Comparison of ENCODE assay signal across 33 cellular contexts in genomic region chr16:57753448-57754353, GRCh38. TPM values are rescaled to one million over a fixed set of nuclear protein-coding genes. Genes with fewer than 3 reads are reported as not detected.
DNase-seq lines count a peak whose midpoint lies in the region; ATAC-seq and TF ChIP-seq lines count a peak whose summit lies in the region.
"Had no signal": no experiment of that assay in that cellular context is flagged by ENCODE, and none has a peak within 500 bp of the region (broad histone marks: within the 10 kb centered on the region; RNA-seq: fewer than 3 reads in every experiment).

No MANE protein-coding gene starts in this region.

- TF ChIP-seq POLR2A in breast epithelium (IDR thresholded peaks at IDR 0.05), result no peak

- H3K4me1 ChIP-seq in breast epithelium, result no peaks in the 10 kb centered on the region
- H3K4me1 ChIP-seq in osteoblast (ENCODE audit: insufficient read depth, low read length), result no peaks in the 10 kb centered on the region
- H3K4me1 ChIP-seq: HAP-1 had no signal

- H3K27ac Mint-ChIP-seq in MCF 10A (ENCODE audit: low read depth, unreplicated experiment) (peak overlapping the region; percentile 87), Calu3 (ENCODE audit: unreplicated experiment) (no peak overlapping the region), brain (peak overlapping the region in 4 of 5 experiments; percentile 31 to 64 (median 44))
- H3K27ac Mint-ChIP-seq in stimulated activated naive B cell treated with anti-CD40 and anti-IgM and Interleukin-4, amounts not matched to agents 10 μg/mL and 1 μg/mL and 100 μg/mL, for 72 hours, result no peak overlapping the region

- TF ChIP-seq CTCF in MCF 10A (IDR thresholded peaks at IDR 0.05; ENCODE audit: unreplicated experiment) (no peak), breast epithelium (IDR thresholded peaks at IDR 0.05) (no peak), Calu3 (IDR thresholded peaks at IDR 0.05; ENCODE audit: unreplicated experiment) (peak; percentile 20), brain (conservative IDR thresholded peaks at IDR 0.05) (no peak), osteoblast (IDR thresholded peaks at IDR 0.05; ENCODE audit: extremely low read depth, low read depth, low read length) (no peak)

- no peaks in the 10 kb centered on the region for H3K9me3 ChIP-seq in breast epithelium
- H3K9me3 ChIP-seq in osteoblast (ENCODE audit: low read depth, low read length), result no peaks in the 10 kb centered on the region
- H3K9me3 ChIP-seq: adrenal gland, Caco-2, HAP-1, MG63, tibial artery had no signal

- H3K4me3 ChIP-seq in breast epithelium (no peak overlapping the region), osteoblast (ENCODE audit: insufficient read depth, low read length) (no peak overlapping the region)
- H3K4me3 ChIP-seq: adrenal gland, coronary artery, HAP-1, MG63, skin epidermis, tibial artery had no signal

- H3K36me3 Mint-ChIP-seq in MCF 10A (ENCODE audit: insufficient read depth, unreplicated experiment) (peaks cover 11% of the 10 kb centered on the region), Calu3 (ENCODE audit: insufficient read depth, unreplicated experiment) (peaks cover 17% of the 10 kb centered on the region), brain (peaks cover 17% of the 10 kb centered on the region)
- H3K36me3 Mint-ChIP-seq in stimulated activated naive B cell treated with anti-CD40 and anti-IgM and Interleukin-4, amounts not matched to agents 10 μg/mL and 1 μg/mL and 100 μg/mL, for 72 hours, result peaks cover 17 to 38% of the 10 kb centered on the region in 2 donors

- CTCF ChIA-PET in MCF 10A (lab: Yijun Ruan, JAX) (interaction anchor here (1.8 to 7.9 kb wide), 2 partner anchors 109 to 113 kb away, joined by 8 to 109 read pairs; no protein-coding TSS in a partner anchor), Calu3 (lab: Charles Lee) (no interaction called here)

- H3K4me1 Mint-ChIP-seq in MCF 10A (ENCODE audit: insufficient read depth, unreplicated experiment) (no peaks in the 10 kb centered on the region), Calu3 (ENCODE audit: low read depth, unreplicated experiment) (no peaks in the 10 kb centered on the region), brain (no peaks in the 10 kb centered on the region)
- H3K4me1 Mint-ChIP-seq in stimulated activated naive B cell treated with anti-CD40 and anti-IgM and Interleukin-4, amounts not matched to agents 10 μg/mL and 1 μg/mL and 100 μg/mL, for 72 hours, result peaks cover 0 to 3% of the 10 kb centered on the region in 2 donors

- BruUV-seq in MCF 10A (replicated peaks; lab: Mats Ljungman, UMichigan), result no TSS peak
- no TSS peak for BruUV-seq in Calu3 (replicated peaks; lab: Mats Ljungman, UMichigan)

- H3K27me3 Mint-ChIP-seq in MCF 10A (ENCODE audit: insufficient read depth, unreplicated experiment) (no peaks in the 10 kb centered on the region), Calu3 (ENCODE audit: unreplicated experiment) (no peaks in the 10 kb centered on the region), brain (no peaks in the 10 kb centered on the region)
- no peaks in the 10 kb centered on the region for H3K27me3 Mint-ChIP-seq in stimulated activated naive B cell treated with anti-CD40 and anti-IgM and Interleukin-4, amounts not matched to agents 10 μg/mL and 1 μg/mL and 100 μg/mL, for 72 hours

- intact Hi-C loops in MCF 10A (cut with micrococcal nuclease) (no loop called here), breast epithelium (cut with DNase I; ENCODE audit: low total_unique reads) (loop anchor here (10.0 kb wide), 1 partner anchor 91 kb away; no protein-coding TSS in a partner anchor), Calu3 (cut with micrococcal nuclease; ENCODE audit: unreplicated experiment) (loop anchor here (10.0 kb wide), 2 partner anchors 141 to 251 kb away; partner anchors contain the start of genes USB1 and ZNF319)

- POLR2A ChIA-PET in MCF 10A (lab: Yijun Ruan, JAX), result no interaction called here

- no peaks in the 10 kb centered on the region for H3K27me3 ChIP-seq in breast epithelium
- no peaks in the 10 kb centered on the region for H3K27me3 ChIP-seq in osteoblast (ENCODE audit: insufficient read depth, low read length)
- H3K27me3 ChIP-seq: adrenal gland, MG63, tibial artery had no signal

- no peak overlapping the region for H3K27ac ChIP-seq in breast epithelium
- no peak overlapping the region for H3K27ac ChIP-seq in osteoblast (ENCODE audit: low read depth, low read length)
- H3K27ac ChIP-seq: adrenal gland, coronary artery, skin epidermis, tibial artery had no signal

- no peaks in the 10 kb centered on the region for H3K36me3 ChIP-seq in breast epithelium
- peaks cover 7% of the 10 kb centered on the region for H3K36me3 ChIP-seq in osteoblast (ENCODE audit: insufficient read depth, low read length)

- no peaks in the 10 kb centered on the region for H3K9me3 Mint-ChIP-seq in MCF 10A (ENCODE audit: unreplicated experiment)
- H3K9me3 Mint-ChIP-seq in Calu3 (ENCODE audit: low read depth, unreplicated experiment), result no peaks in the 10 kb centered on the region
- peaks cover 0 to 2% (median 0%) of the 10 kb centered on the region in 5 experiments for H3K9me3 Mint-ChIP-seq in brain
- H3K9me3 Mint-ChIP-seq in stimulated activated naive B cell treated with anti-CD40 and anti-IgM and Interleukin-4, amounts not matched to agents 10 μg/mL and 1 μg/mL and 100 μg/mL, for 72 hours, result no peaks in the 10 kb centered on the region

- no peaks in the 10 kb centered on the region for H3K79me2 ChIP-seq in osteoblast (ENCODE audit: insufficient read depth, low read length)

- no peak overlapping the region for H3K4me2 ChIP-seq in osteoblast (ENCODE audit: insufficient read depth, low read length)

- ATAC-seq in stimulated activated naive B cell treated with anti-CD40 and anti-IgM and Interleukin-4, amounts not matched to agents 10 μg/mL and 1 μg/mL and 100 μg/mL, for 72 hours (replicated peaks), result no peak
- ATAC-seq: left colon had no signal

- H2AFZ ChIP-seq in osteoblast (ENCODE audit: low read length), result no peak overlapping the region

- DNase-seq in MCF 10A (ENCODE audit: unreplicated experiment) (no peak), breast epithelium (ENCODE audit: low spot score in 2 of 2) (no peak), Calu3 (no peak), osteoblast (ENCODE audit: insufficient read length, low spot score, missing footprints) (peak; percentile 85), DMS53 treated with DMSO at 0.1 percent for 48 hours (lab: John Stamatoyannopoulos, UW; ENCODE audit: unreplicated experiment) (no peak), GDM1 (lab: John Stamatoyannopoulos, UW) (no peak)
- DNase-seq in stimulated activated naive B cell treated with anti-CD40 and anti-IgM and Interleukin-4, amounts not matched to agents 10 μg/mL and 1 μg/mL and 100 μg/mL, for 72 hours, result no peak
- DNase-seq: ACHN; activated CD4-positive, alpha-beta T cell treated with anti-CD3 and anti-CD28 coated beads, Interleukin-2, amount 50 U/mL, for 4 hours; activated CD4-positive, CD25-positive, alpha-beta regulatory T cell; adrenal gland; Caco-2; DND-41; effector memory CD4-positive, alpha-beta T cell; erythroblast; head of caudate nucleus; KBM-7; left colon; MG63; NCI-H1105 treated with DMSO at 0.1 percent for 48 hours; NCI-H2029; NCI-H526; nucleus accumbens; SW 1271; T1000; tibial artery had no signal

- H3K4me3 Mint-ChIP-seq in MCF 10A (ENCODE audit: unreplicated experiment), result no peak overlapping the region
- H3K4me3 Mint-ChIP-seq in Calu3 (ENCODE audit: low read depth, unreplicated experiment), result no peak overlapping the region
- no peak overlapping the region for H3K4me3 Mint-ChIP-seq in brain
- H3K4me3 Mint-ChIP-seq in stimulated activated naive B cell treated with anti-CD40 and anti-IgM and Interleukin-4, amounts not matched to agents 10 μg/mL and 1 μg/mL and 100 μg/mL, for 72 hours, result no peak overlapping the region

- H4K20me1 ChIP-seq in osteoblast (ENCODE audit: insufficient read depth, low read length), result peaks cover 6% of the 10 kb centered on the region

RNA-seq across cellular contexts. Expression of gene KATNB1, which starts 18.1 kb away (rescaled TPM):
- total RNA-seq in MCF 10A (2022), result 22.7 and 30.6 TPM in 2 replicates
- 10 to 100 TPM; 15.5 to 20.9 (median 17.0) TPM for total RNA-seq in breast epithelium
- total RNA-seq in Calu3 (2022), result 26.3 and 28.6 TPM in 2 replicates
- polyA plus RNA-seq in brain (ENCODE audit: insufficient read depth, low read depth, low replicate concordance), result 66.4 TPM
- total RNA-seq in osteoblast, result 17.7 and 24.6 TPM in 2 replicates

RNA-seq across cellular contexts. Expression of gene KIFC3, which starts 48.6 kb away (rescaled TPM):
- 97.1 and 120 TPM in 2 replicates for total RNA-seq in MCF 10A (2022)
- 10 to 100 TPM; 15.7 to 36.1 (median 35.1) TPM for total RNA-seq in breast epithelium
- 64.6 and 68.4 TPM in 2 replicates for total RNA-seq in Calu3 (2022)
- 78.3 TPM for polyA plus RNA-seq in brain (ENCODE audit: insufficient read depth, low read depth, low replicate concordance)
- 40.5 and 41.0 TPM in 2 replicates for total RNA-seq in osteoblast

RNA-seq across cellular contexts. Expression of gene DRC7, which starts 59.1 kb away (rescaled TPM):
- total RNA-seq in MCF 10A (2022) (not detected in 2 replicates), breast epithelium (1 to 10 TPM in 1 of 3 donors, not detected in 2; 1.5 TPM), Calu3 (2022) (not detected in 2 replicates), osteoblast (not detected in 2 replicates)
- 2.4 TPM for polyA plus RNA-seq in brain (ENCODE audit: insufficient read depth, low read depth, low replicate concordance)
- total RNA-seq: adrenal gland, bronchial epithelial cell, left colon, mesenteric fat pad had no signal
- polyA plus RNA-seq: BJ had no signal

Comparison
In these comparisons a context has a peak if more than half of its experiments do, and no peak if none do; other contexts are left out.
1. H3K27ac Mint-ChIP-seq: peak in MCF 10A (single experiment) and brain (4 of 5); none in Calu3 (single experiment) and stimulated activated naive B cell treated with anti-CD40 and anti-IgM and Interleukin-4, amounts not matched to agents 10 μg/mL and 1 μg/mL and 100 μg/mL, for 72 hours (single experiment).